In the genomic region with DNA sequence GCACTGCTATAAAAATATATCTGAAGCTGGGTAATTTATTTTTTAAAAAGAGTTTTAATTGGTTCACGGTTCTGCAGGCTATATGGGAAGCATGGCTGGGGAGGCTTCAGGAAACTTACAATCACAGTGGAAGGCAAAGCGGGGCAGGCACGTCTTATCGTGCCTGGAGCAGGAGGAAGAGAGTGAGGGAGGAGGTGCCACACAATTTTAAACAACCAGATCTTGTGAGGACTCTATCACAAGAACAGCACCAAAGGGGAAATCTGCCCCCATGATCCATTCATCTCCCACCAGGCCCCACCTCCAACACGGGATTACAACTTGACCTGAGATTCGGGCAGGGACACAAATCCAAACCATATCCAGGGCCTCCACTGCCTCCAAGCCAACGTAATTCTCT, we compare ENCODE assay signal across 23 cellular contexts.
"Had no signal": no experiment of that assay in that cellular context is flagged by ENCODE, and none has a peak within 500 bp of the region (broad histone marks: within the 10 kb centered on the region; RNA-seq: fewer than 3 reads in every experiment).

No MANE protein-coding gene starts in this region.

- ATAC-seq: effector memory CD8-positive, alpha-beta T cell; esophagus mucosa; gastrocnemius medialis; heart right ventricle; left cardiac atrium; left lung; left ventricle myocardium superior; lower lobe of right lung; naive thymus-derived CD4-positive, alpha-beta T cell had no signal

- H3K27me3 Mint-ChIP-seq: effector memory CD8-positive, alpha-beta T cell had no signal

- H3K27me3 ChIP-seq: colonic mucosa, esophagus squamous epithelium, gastrocnemius medialis, heart right ventricle, left lung had no signal

- H3K4me3 Mint-ChIP-seq: dendritic cell treated with granulocyte-macrophage colony-stimulating factor and Interleukin-4, amounts not matched to agents 40 ng/mL and 50 ng/mL, for 4 days; effector memory CD8-positive, alpha-beta T cell; naive thymus-derived CD4-positive, alpha-beta T cell had no signal

- H3K27ac ChIP-seq: colonic mucosa, esophagus squamous epithelium, gastrocnemius medialis, heart right ventricle, left lung, lower lobe of right lung had no signal

- FAIRE-seq: endothelial cell of umbilical vein, keratinocyte had no signal

- H3K27ac Mint-ChIP-seq: dendritic cell treated with granulocyte-macrophage colony-stimulating factor and Interleukin-4, amounts not matched to agents 40 ng/mL and 50 ng/mL, for 4 days; naive thymus-derived CD4-positive, alpha-beta T cell had no signal

- H3K9me3 ChIP-seq: colonic mucosa, esophagus squamous epithelium, gastrocnemius medialis, left lung, lower lobe of right lung had no signal

- H3K36me3 ChIP-seq: colonic mucosa, esophagus squamous epithelium, gastrocnemius medialis, heart right ventricle, left lung, lower lobe of right lung had no signal

- H3K4me3 ChIP-seq: colonic mucosa, esophagus squamous epithelium, gastrocnemius medialis, heart right ventricle, left lung, lower lobe of right lung had no signal

- H3K9me3 Mint-ChIP-seq: dendritic cell treated with granulocyte-macrophage colony-stimulating factor and Interleukin-4, amounts not matched to agents 40 ng/mL and 50 ng/mL, for 4 days; effector memory CD8-positive, alpha-beta T cell; naive thymus-derived CD4-positive, alpha-beta T cell had no signal

- H3K4me1 ChIP-seq: colonic mucosa, esophagus squamous epithelium, gastrocnemius medialis, heart right ventricle, left lung, lower lobe of right lung had no signal

- DNase-seq: colonic mucosa; cortex of kidney; effector CD8-positive, alpha-beta T cell; effector memory CD8-positive, alpha-beta T cell; esophagus squamous epithelium; foreskin fibroblast; foreskin melanocyte; gastrocnemius medialis; glutamatergic neuron; head of caudate nucleus; heart right ventricle; hippocampal formation; left cardiac atrium; left lung; left ventricle myocardium superior; lower lobe of right lung; mesenchymal stem cell; midbrain; naive thymus-derived CD4-positive, alpha-beta T cell had no signal
